In genomic region chr2:231411237-231411636, GRCh38 we compare ENCODE assay signal across 14 cellular contexts. TPM values are rescaled to one million over a fixed set of nuclear protein-coding genes. Genes with fewer than 3 reads are reported as not detected.
DNase-seq lines count a peak whose midpoint lies in the region; ATAC-seq and TF ChIP-seq lines count a peak whose summit lies in the region.
"Had no signal": no experiment of that assay in that cellular context is flagged by ENCODE, and none has a peak within 500 bp of the region (broad histone marks: within the 10 kb centered on the region; RNA-seq: fewer than 3 reads in every experiment).

No MANE protein-coding gene starts in this region.

- H3K27ac ChIP-seq in ACC112 (ENCODE audit: low read depth, low read length) (no peak overlapping the region), body of pancreas (peak overlapping the region in 3 of 4 donors; percentile 74 to 94 (median 94)), mucosa of rectum (ENCODE audit: low read depth in 2 of 2, low read length in 2 of 2) (peak overlapping the region in 1 of 2 donors; percentile 95), OCI-LY7 (ENCODE audit: low read depth, low read length, poor library complexity, severe bottlenecking) (no peak overlapping the region), right cardiac atrium (ENCODE audit: low read length) (no peak overlapping the region), vagina (no peak overlapping the region)
- H3K27ac ChIP-seq: BLaER1, GM23248 had no signal

- WGBS in body of pancreas, 2 donors: 55 to 67% methylated on average over 3 of the region's 3 CpGs
- 69% methylated on average over 3 of the region's 3 CpGs for WGBS in right cardiac atrium

- no peak overlapping the region for H3K4me2 ChIP-seq in OCI-LY7 (ENCODE audit: low read length)

- no peaks in the 10 kb centered on the region for H3K9me2 ChIP-seq in OCI-LY7 (ENCODE audit: insufficient read depth, low read length)

- H3K36me3 ChIP-seq in ACC112 (ENCODE audit: insufficient read depth, low read length) (no peaks in the 10 kb centered on the region), HAP-1 (replicated peaks) (no peaks in the 10 kb centered on the region; the same call in 1 of the 2 replicates), body of pancreas (replicated peaks in 1 of 2; ENCODE audit: insufficient read depth in 1 of 2, low read depth in 2 of 2) (no peaks in the 10 kb centered on the region), mucosa of rectum (ENCODE audit: control insufficient read depth in 2 of 2, insufficient read depth in 2 of 2, low read length in 2 of 2) (peaks cover 0 to 2% of the 10 kb centered on the region in 2 donors), OCI-LY7 (ENCODE audit: insufficient read depth, low read length) (no peaks in the 10 kb centered on the region), vagina (no peaks in the 10 kb centered on the region)
- H3K36me3 ChIP-seq: BLaER1, prostate gland had no signal

- DNase-seq in HAP-1 (ENCODE audit: low spot score in 2 of 2) (no peak), body of pancreas (no peak), OCI-LY7 (ENCODE audit: low spot score) (no peak), right cardiac atrium (no peak), vagina (ENCODE audit: extremely low spot score in 2 of 2) (no peak), NCI-H2029 (lab: John Stamatoyannopoulos, UW) (no peak)
- DNase-seq: activated gamma-delta T cell; NCI-H2171 treated with DMSO at 0.1 percent for 48 hours; stimulated activated CD4-positive, alpha-beta T cell treated with anti-CD3 and anti-CD28 coated beads, Interleukin-4, amount 100 ng/mL, for 4 hours had no signal

- H3K4me1 ChIP-seq in ACC112 (ENCODE audit: control insufficient read depth, insufficient read depth, low read length, unreplicated experiment): peaks cover 3% of the 10 kb centered on the region
- H3K4me1 ChIP-seq in HAP-1: peaks cover 37% of the 10 kb centered on the region
- peaks cover 84% of the 10 kb centered on the region for H3K4me1 ChIP-seq in body of pancreas
- peaks cover 31 to 41% of the 10 kb centered on the region in 2 donors for H3K4me1 ChIP-seq in mucosa of rectum (ENCODE audit: control insufficient read depth in 2 of 2, insufficient read depth in 2 of 2, low read length in 2 of 2)
- H3K4me1 ChIP-seq in OCI-LY7 (ENCODE audit: insufficient read depth, low read length, poor library complexity, severe bottlenecking): peaks cover 4% of the 10 kb centered on the region
- no peaks in the 10 kb centered on the region for H3K4me1 ChIP-seq in right cardiac atrium (ENCODE audit: control insufficient read depth, insufficient read depth, low read length)
- peaks cover 17% of the 10 kb centered on the region for H3K4me1 ChIP-seq in vagina
- H3K4me1 ChIP-seq: prostate gland had no signal

- CTCF ChIA-PET in OCI-LY7 (lab: Charles Lee; ENCODE audit: unreplicated experiment): no interaction called here

- POLR2A ChIA-PET in OCI-LY7 (lab: Charles Lee): no interaction called here

- H2AFZ ChIP-seq in ACC112 (ENCODE audit: low read length, unreplicated experiment) (no peak overlapping the region), OCI-LY7 (ENCODE audit: low read length) (no peak overlapping the region)

- in situ Hi-C loops in HAP-1 (cut with MboI; ENCODE audit: low sequenced_read_pairs): loop anchor here (5.0 to 10.0 kb wide), 3 partner anchors 106 to 309 kb away; no protein-coding TSS in a partner anchor

- intact Hi-C loops in body of pancreas (cut with DNase I): loop anchor here (10.0 kb wide), 1 partner anchor 186 kb away; no protein-coding TSS in a partner anchor
- intact Hi-C loops in OCI-LY7 (cut with micrococcal nuclease; ENCODE audit: unreplicated experiment): no loop called here
- intact Hi-C loops in right cardiac atrium (cut with DNase I): loop anchor here (5.0 to 10.0 kb wide), 3 partner anchors 114 to 306 kb away; no protein-coding TSS in a partner anchor
- intact Hi-C loops in vagina (cut with DNase I): loop anchor here (10.0 kb wide), 1 partner anchor 306 kb away; no protein-coding TSS in a partner anchor

- TF ChIP-seq POLR2A in body of pancreas (IDR thresholded peaks at IDR 0.05) (no peak), vagina (IDR thresholded peaks at IDR 0.05) (no peak)

- no peaks in the 10 kb centered on the region for H3K27me3 ChIP-seq in ACC112 (ENCODE audit: insufficient read depth, low read length)
- no peaks in the 10 kb centered on the region for H3K27me3 ChIP-seq in HAP-1 (ENCODE audit: low read depth)
- no peaks in the 10 kb centered on the region for H3K27me3 ChIP-seq in body of pancreas
- no peaks in the 10 kb centered on the region for H3K27me3 ChIP-seq in mucosa of rectum (ENCODE audit: control insufficient read depth in 2 of 2, insufficient read depth in 2 of 2, low read length in 2 of 2)
- no peaks in the 10 kb centered on the region for H3K27me3 ChIP-seq in right cardiac atrium (ENCODE audit: control insufficient read depth, insufficient read depth)
- H3K27me3 ChIP-seq in vagina: no peaks in the 10 kb centered on the region

- H4K20me1 ChIP-seq in OCI-LY7 (ENCODE audit: insufficient read depth, low read length): no peaks in the 10 kb centered on the region
- H4K20me1 ChIP-seq: BLaER1 had no signal

- TF ChIP-seq CTCF in body of pancreas (IDR thresholded peaks at IDR 0.05): no peak
- no peak for TF ChIP-seq CTCF in OCI-LY7 (conservative IDR thresholded peaks at IDR 0.05; ENCODE audit: low read length)
- TF ChIP-seq CTCF in vagina (IDR thresholded peaks at IDR 0.05): no peak

- H3K4me3 ChIP-seq in ACC112 (ENCODE audit: low read depth, low read length) (peak overlapping the region; percentile 80; the same call in 1 of the 2 replicates), HAP-1 (peak overlapping the region; percentile 46), body of pancreas (no peak overlapping the region), mucosa of rectum (ENCODE audit: low read length in 2 of 2) (peak overlapping the region; percentile 68 to 72), OCI-LY7 (ENCODE audit: low read depth, low read length, poor library complexity, severe bottlenecking) (no peak overlapping the region), right cardiac atrium (ENCODE audit: low read length) (no peak overlapping the region), vagina (no peak overlapping the region)

- H3K9ac ChIP-seq in mucosa of rectum (ENCODE audit: low read depth in 1 of 2, low read length in 2 of 2): peak overlapping the region in 1 of 2 donors; percentile 85

- H3K9me3 ChIP-seq in HAP-1 (peaks cover 26% of the 10 kb centered on the region), body of pancreas (peaks cover 0 to 3% (median 0%) of the 10 kb centered on the region in 3 donors), mucosa of rectum (ENCODE audit: control insufficient read depth in 2 of 2, low read length in 2 of 2) (no peaks in the 10 kb centered on the region), OCI-LY7 (ENCODE audit: low read length) (peaks cover 15% of the 10 kb centered on the region; the same call in 1 of the 2 replicates), right cardiac atrium (ENCODE audit: control insufficient read depth, low read length) (no peaks in the 10 kb centered on the region), vagina (no peaks in the 10 kb centered on the region)
- H3K9me3 ChIP-seq: prostate gland had no signal

- H3K79me2 ChIP-seq in ACC112 (ENCODE audit: control insufficient read depth, insufficient read depth, low read length, unreplicated experiment) (no peaks in the 10 kb centered on the region), OCI-LY7 (ENCODE audit: insufficient read depth, low read depth, low read length) (no peaks in the 10 kb centered on the region)

- ATAC-seq in body of pancreas: no peak
- ATAC-seq in right cardiac atrium: no peak

- BruUV-seq in OCI-LY7 (replicated peaks; lab: Mats Ljungman, UMichigan): no TSS peak

RNA-seq across cellular contexts. Expression of gene B3GNT7, which starts 15.7 kb away (rescaled TPM):
- total RNA-seq in body of pancreas (10 to 100 TPM in 1 of 2 donors, 1 to 10 TPM in 1; 8.6 to 22.1 TPM), OCI-LY7 (2022) (7.4 and 8.7 TPM in 2 replicates), right cardiac atrium (1 to 10 TPM; 4.1 to 7.3 (median 5.9) TPM), vagina (7.1 TPM)
- 4.5 and 7.8 TPM in 2 replicates for total RNA-seq in OCI-LY7 (2014; rRNA removed; shearing (Covaris generic))
- 2.5 TPM for polyA plus RNA-seq in right cardiac atrium
- total RNA-seq: GM23248 had no signal
- polyA plus RNA-seq: GM23248 had no signal

RNA-seq across cellular contexts. Expression of gene NCL, which starts 53.0 kb away (rescaled TPM):
- total RNA-seq in body of pancreas (100 to 1,000 TPM; 108 to 159 TPM), OCI-LY7 (2022) (895 and 1,007 TPM in 2 replicates), right cardiac atrium (100 to 1,000 TPM; 251 to 327 (median 267) TPM), vagina (348 TPM)
- 255 and 413 TPM in 2 replicates for total RNA-seq in OCI-LY7 (2014; rRNA removed; shearing (Covaris generic))
- polyA plus RNA-seq in right cardiac atrium: 122 TPM

Comparison
In these comparisons a context has a peak if more than half of its experiments do, and no peak if none do; other contexts are left out.
1. H3K27ac ChIP-seq: peak in body of pancreas (3 of 4); none in ACC112 (single experiment), OCI-LY7 (single experiment), right cardiac atrium (single experiment) and vagina (single experiment).
2. H3K4me3 ChIP-seq: peak in ACC112 (single experiment), HAP-1 (single experiment) and mucosa of rectum (2 of 2); none in body of pancreas (0 of 2), OCI-LY7 (single experiment), right cardiac atrium (single experiment) and vagina (0 of 2).